Comparison of ENCODE assay signal across 1 cellular context in the genomic region with DNA sequence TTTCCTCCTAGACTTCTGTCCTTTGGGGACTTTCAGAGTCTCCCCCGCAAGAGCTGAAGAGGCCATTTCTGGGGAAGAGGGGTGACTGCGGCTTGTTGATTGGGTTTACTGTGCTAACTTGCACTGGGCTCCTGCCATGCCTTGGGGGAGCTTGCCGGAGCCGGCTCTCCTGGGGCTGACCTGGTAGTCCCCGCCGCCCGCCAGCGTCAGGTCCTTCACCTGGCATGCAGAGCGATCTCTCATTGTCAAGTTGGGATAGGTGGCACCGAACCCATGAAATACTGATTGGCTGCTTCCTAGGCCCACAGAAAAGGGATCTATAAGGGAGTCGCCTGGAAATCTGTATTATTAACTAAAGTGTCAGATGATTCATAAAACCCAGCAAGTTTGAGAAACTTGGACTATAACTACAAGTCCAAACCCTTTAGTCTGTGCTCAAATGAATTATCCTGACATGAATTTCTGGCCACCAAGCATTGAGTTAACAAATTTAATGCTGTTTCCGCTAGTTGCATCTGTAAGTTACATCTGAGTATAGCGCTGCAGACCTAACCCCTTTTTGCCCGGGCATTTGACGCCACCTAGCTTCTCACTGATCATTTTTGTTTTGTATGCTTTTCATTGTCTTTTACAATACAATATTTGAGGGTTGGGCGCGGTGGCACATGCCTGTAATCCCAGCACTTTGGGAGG.
TF ChIP-seq lines count a peak whose summit lies in the region.

No MANE protein-coding gene starts in this region.

TF ChIP-seq in SK-N-SH, 30 proteins besides CTCF, POLR2A, EP300 and RAD21 (continued from another document):
- TF ChIP-seq, protein P1, sequence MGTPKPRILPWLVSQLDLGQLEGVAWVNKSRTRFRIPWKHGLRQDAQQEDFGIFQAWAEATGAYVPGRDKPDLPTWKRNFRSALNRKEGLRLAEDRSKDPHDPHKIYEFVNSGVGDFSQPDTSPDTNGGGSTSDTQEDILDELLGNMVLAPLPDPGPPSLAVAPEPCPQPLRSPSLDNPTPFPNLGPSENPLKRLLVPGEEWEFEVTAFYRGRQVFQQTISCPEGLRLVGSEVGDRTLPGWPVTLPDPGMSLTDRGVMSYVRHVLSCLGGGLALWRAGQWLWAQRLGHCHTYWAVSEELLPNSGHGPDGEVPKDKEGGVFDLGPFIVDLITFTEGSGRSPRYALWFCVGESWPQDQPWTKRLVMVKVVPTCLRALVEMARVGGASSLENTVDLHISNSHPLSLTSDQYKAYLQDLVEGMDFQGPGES (IDR thresholded peaks at IDR 0.05; ENCODE audit: low read depth, low read length) = no peak
